In genomic region chr3:122414391-122414790, GRCh38 we compare ENCODE assay signal across 1 cellular context.
TF ChIP-seq lines count a peak whose summit lies in the region.

No MANE protein-coding gene starts in this region.

TF ChIP-seq in IMR-90, 13 proteins besides CTCF, POLR2A, EP300 and RAD21:
- TF ChIP-seq NFE2L2 (IDR thresholded peaks at IDR 0.05; ENCODE audit: low read depth, low read length): no peak
- no peak for TF ChIP-seq RFX5 (IDR thresholded peaks at IDR 0.05; ENCODE audit: low read depth, low read length)
